19 cellular contexts compared by ENCODE assay signal in genomic region chr9:11500780-11501179, GRCh38.
"Had no signal": no experiment of that assay in that cellular context is flagged by ENCODE, and none has a peak within 500 bp of the region (broad histone marks: within the 10 kb centered on the region; RNA-seq: fewer than 3 reads in every experiment).

No MANE protein-coding gene starts in this region.

- H3K4me3 ChIP-seq: colonic mucosa, dorsolateral prefrontal cortex, esophagus muscularis mucosa, gastroesophageal sphincter, heart left ventricle, hepatocyte, left lung, lower lobe of right lung, mucosa of descending colon had no signal

- H3K27ac ChIP-seq: colonic mucosa, dorsolateral prefrontal cortex, esophagus muscularis mucosa, foreskin keratinocyte, gastroesophageal sphincter, heart left ventricle, hepatocyte, left lung, lower lobe of right lung had no signal

- H3K27me3 ChIP-seq: colonic mucosa, dorsolateral prefrontal cortex, esophagus muscularis mucosa, foreskin keratinocyte, gastroesophageal sphincter, heart left ventricle, hepatocyte, left lung had no signal

- H3K36me3 ChIP-seq: colonic mucosa, esophagus muscularis mucosa, gastroesophageal sphincter, heart left ventricle, left lung, lower lobe of right lung had no signal

- H2AFZ ChIP-seq: hepatocyte had no signal

- H3K4me1 ChIP-seq: colonic mucosa, esophagus muscularis mucosa, foreskin keratinocyte, gastroesophageal sphincter, heart left ventricle, left lung, lower lobe of right lung had no signal

- H3K27ac Mint-ChIP-seq: immature natural killer cell, mesothelial cell of epicardium had no signal

- H3K9me3 ChIP-seq: colonic mucosa, esophagus muscularis mucosa, gastroesophageal sphincter, heart left ventricle, left lung, lower lobe of right lung had no signal

- H3K36me3 Mint-ChIP-seq: mesothelial cell of epicardium had no signal

- H3K79me2 ChIP-seq: hepatocyte had no signal

- H3K4me3 Mint-ChIP-seq: immature natural killer cell, mesothelial cell of epicardium had no signal

- ATAC-seq: foreskin keratinocyte, gastroesophageal sphincter, heart left ventricle, left cardiac atrium, left lung, left ventricle myocardium superior, lower lobe of right lung, mucosa of descending colon had no signal

- H3K4me2 ChIP-seq: hepatocyte had no signal

- H3K4me1 Mint-ChIP-seq: immature natural killer cell had no signal

- DNase-seq: colonic mucosa; dermis blood vessel endothelial cell; dorsolateral prefrontal cortex; effector CD4-positive, alpha-beta T cell; effector memory CD4-positive, alpha-beta T cell; foreskin keratinocyte; heart left ventricle; hypothalamus; immature natural killer cell; left cardiac atrium; left ventricle myocardium superior; lower lobe of right lung; mesenchymal stem cell; mucosa of descending colon had no signal
